ENCODE assay signal across 21 cellular contexts in the genomic region with DNA sequence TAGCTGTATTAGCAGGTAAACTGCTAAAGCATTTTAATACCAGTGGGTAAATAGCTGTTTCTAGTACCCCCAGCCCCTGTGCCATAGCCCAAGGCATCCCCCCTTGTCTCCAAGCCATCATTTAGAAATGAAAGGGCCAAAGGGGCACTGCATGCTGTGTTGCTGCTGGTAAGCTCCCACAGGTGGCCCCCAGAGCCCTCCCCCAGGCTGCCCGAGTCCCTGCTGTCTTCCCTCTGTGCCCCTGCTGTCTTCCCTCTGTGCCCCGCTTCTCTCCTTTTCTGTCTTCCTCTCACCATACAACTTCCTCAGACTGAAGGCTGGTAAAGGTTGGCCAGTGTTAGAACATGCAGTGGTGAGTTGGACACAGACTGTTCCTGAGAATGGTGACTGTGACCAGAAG. TPM values are rescaled to one million over a fixed set of nuclear protein-coding genes. Genes with fewer than 3 reads are reported as not detected.
"Had no signal": no experiment of that assay in that cellular context is flagged by ENCODE, and none has a peak within 500 bp of the region (broad histone marks: within the 10 kb centered on the region; RNA-seq: fewer than 3 reads in every experiment).

No MANE protein-coding gene starts in this region.

- H3K9me3 Mint-ChIP-seq: activated CD4-positive, alpha-beta T cell treated with anti-CD3 and anti-CD28 coated beads, Interleukin-2, amount 10 ng/mL, durations not matched to agents 7 days and 5 days; activated naive CD4-positive, alpha-beta T cell treated with anti-CD3 and anti-CD28 coated beads, Interleukin-2, amount 50 U/mL, for 24 hours; activated T-cell treated with anti-CD3 and anti-CD28 coated beads, Interleukin-2, amount 50 U/mL, for 72 hours; effector memory CD8-positive, alpha-beta T cell; naive thymus-derived CD8-positive, alpha-beta T cell; stimulated activated memory B cell treated with anti-CD40 and anti-IgM and Interleukin-4, amounts not matched to agents 10 μg/mL and 1 μg/mL and 100 μg/mL, for 72 hours had no signal

- H3K9me3 ChIP-seq: pancreas, SK-N-SH, thyroid gland had no signal

- H3K27me3 Mint-ChIP-seq: activated CD4-positive, alpha-beta T cell treated with anti-CD3 and anti-CD28 coated beads, Interleukin-2, amount 10 ng/mL, durations not matched to agents 7 days and 5 days; activated naive CD4-positive, alpha-beta T cell treated with anti-CD3 and anti-CD28 coated beads, Interleukin-2, amount 50 U/mL, for 24 hours; effector memory CD8-positive, alpha-beta T cell; naive thymus-derived CD8-positive, alpha-beta T cell; stimulated activated memory B cell treated with anti-CD40 and anti-IgM and Interleukin-4, amounts not matched to agents 10 μg/mL and 1 μg/mL and 100 μg/mL, for 72 hours had no signal

- H3K27me3 ChIP-seq: pancreas, thyroid gland had no signal

- H3K4me2 ChIP-seq: SK-N-SH, smooth muscle cell had no signal

- H3K27ac Mint-ChIP-seq: activated CD4-positive, alpha-beta T cell treated with anti-CD3 and anti-CD28 coated beads, Interleukin-2, amount 10 ng/mL, durations not matched to agents 7 days and 5 days; activated naive CD4-positive, alpha-beta T cell treated with anti-CD3 and anti-CD28 coated beads, Interleukin-2, amount 50 U/mL, for 24 hours; activated T-cell treated with anti-CD3 and anti-CD28 coated beads, Interleukin-2, amount 50 U/mL, for 72 hours; effector memory CD8-positive, alpha-beta T cell; stimulated activated memory B cell treated with anti-CD40 and anti-IgM and Interleukin-4, amounts not matched to agents 10 μg/mL and 1 μg/mL and 100 μg/mL, for 72 hours had no signal

- H3K27ac ChIP-seq: pancreas, thyroid gland had no signal

- H3K9ac ChIP-seq: SK-N-SH had no signal

- H3K4me3 ChIP-seq: pancreas, smooth muscle cell, thyroid gland had no signal

- H3K4me1 Mint-ChIP-seq: stimulated activated memory B cell treated with anti-CD40 and anti-IgM and Interleukin-4, amounts not matched to agents 10 μg/mL and 1 μg/mL and 100 μg/mL, for 72 hours had no signal

- ATAC-seq: activated T-cell treated with anti-CD3 and anti-CD28 coated beads, Interleukin-2, amount 50 U/mL, for 72 hours; effector memory CD8-positive, alpha-beta T cell; naive thymus-derived CD8-positive, alpha-beta T cell; pancreas; sciatic nerve; stimulated activated memory B cell treated with anti-CD40 and anti-IgM and Interleukin-4, amounts not matched to agents 10 μg/mL and 1 μg/mL and 100 μg/mL, for 72 hours had no signal

- H3K4me1 ChIP-seq: pancreas had no signal

- DNase-seq: activated CD4-positive, alpha-beta T cell treated with anti-CD3 and anti-CD28 coated beads, Interleukin-2, amount 10 ng/mL, durations not matched to agents 7 days and 5 days; activated CD4-positive, CD25-positive, alpha-beta regulatory T cell; activated CD8-positive, alpha-beta memory T cell treated with anti-CD3 and anti-CD28 coated beads, Interleukin-2, amount 50 U/mL, for 4 hours; activated gamma-delta T cell; activated T-cell treated with anti-CD3 and anti-CD28 coated beads, Interleukin-2, amount 50 U/mL, for 72 hours; effector memory CD8-positive, alpha-beta T cell; foreskin fibroblast; glutamatergic neuron; kidney glomerular epithelial cell; mesendoderm; naive thymus-derived CD8-positive, alpha-beta T cell; pancreas; SK-N-SH; stimulated activated CD4-positive, alpha-beta T cell treated with anti-CD3 and anti-CD28 coated beads, Interleukin-4, amount 100 ng/mL, for 24 hours; thyroid gland had no signal

- H3K4me3 Mint-ChIP-seq: activated CD4-positive, alpha-beta T cell treated with anti-CD3 and anti-CD28 coated beads, Interleukin-2, amount 10 ng/mL, durations not matched to agents 7 days and 5 days; activated naive CD4-positive, alpha-beta T cell treated with anti-CD3 and anti-CD28 coated beads, Interleukin-2, amount 50 U/mL, for 24 hours; activated T-cell treated with anti-CD3 and anti-CD28 coated beads, Interleukin-2, amount 50 U/mL, for 72 hours; effector memory CD8-positive, alpha-beta T cell; naive thymus-derived CD8-positive, alpha-beta T cell; stimulated activated memory B cell treated with anti-CD40 and anti-IgM and Interleukin-4, amounts not matched to agents 10 μg/mL and 1 μg/mL and 100 μg/mL, for 72 hours had no signal

RNA-seq across cellular contexts. Expression of a gene that starts 42.1 kb away (rescaled TPM):
- total RNA-seq: bronchial epithelial cell, dermis blood vessel endothelial cell had no signal
